ENCODE assay signal across 10 cellular contexts in the genomic region with DNA sequence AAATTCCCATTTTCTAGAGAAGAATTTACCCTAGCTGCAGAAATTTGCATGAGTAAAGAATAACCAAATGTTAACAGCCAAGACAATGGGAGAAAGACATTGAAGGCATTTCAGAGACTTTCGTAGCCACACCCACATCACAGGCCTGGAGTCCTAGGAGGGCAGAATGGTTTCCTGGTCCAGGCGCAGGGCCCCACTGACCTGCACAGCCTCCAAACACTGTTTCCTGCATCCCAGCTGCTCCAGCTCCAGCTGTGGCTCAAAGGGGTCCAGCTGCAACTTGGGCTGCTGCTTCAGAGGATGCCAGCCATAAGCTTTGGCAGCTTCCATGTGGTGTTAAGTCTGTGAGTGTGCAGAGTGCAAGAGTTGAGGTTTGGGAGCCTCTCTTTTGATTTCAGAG. TPM values are rescaled to one million over a fixed set of nuclear protein-coding genes. Genes with fewer than 3 reads are reported as not detected.
"Had no signal": no experiment of that assay in that cellular context is flagged by ENCODE, and none has a peak within 500 bp of the region (broad histone marks: within the 10 kb centered on the region; RNA-seq: fewer than 3 reads in every experiment).

No MANE protein-coding gene starts in this region.

- H3K4me1 ChIP-seq: HAP-1 had no signal

- H3K36me3 ChIP-seq: HAP-1 had no signal

- DNase-seq: GM23248, GOT3, H7, IMR-90, KBM-7 had no signal

- H3K27ac ChIP-seq: GM23248 had no signal

- H3K9ac ChIP-seq: GM23248 had no signal

- ATAC-seq: HCT116 had no signal

- FAIRE-seq: HTR-8/SVneo had no signal

- H2AFZ ChIP-seq: GM23248 had no signal

- H3K4me3 ChIP-seq: GM23248, HAP-1 had no signal

RNA-seq across cellular contexts. Expression of a gene that starts 29.6 kb away (rescaled TPM):
- total RNA-seq: GM23248 had no signal
- polyA plus RNA-seq: GM23248 had no signal

RNA-seq across cellular contexts. Expression of a gene that starts 45.8 kb away (rescaled TPM):
- total RNA-seq: GM23248, H4, H7, IMR-90 had no signal
- polyA plus RNA-seq: GM23248, IMR-90 had no signal

RNA-seq across cellular contexts. Expression of a gene that starts 48.7 kb away (rescaled TPM):
- total RNA-seq: GM23248, H4, H7, HT-29, IMR-90 had no signal
- polyA plus RNA-seq: GM23248, IMR-90 had no signal
